ENCODE assay signal across 8 cellular contexts in the genomic region with DNA sequence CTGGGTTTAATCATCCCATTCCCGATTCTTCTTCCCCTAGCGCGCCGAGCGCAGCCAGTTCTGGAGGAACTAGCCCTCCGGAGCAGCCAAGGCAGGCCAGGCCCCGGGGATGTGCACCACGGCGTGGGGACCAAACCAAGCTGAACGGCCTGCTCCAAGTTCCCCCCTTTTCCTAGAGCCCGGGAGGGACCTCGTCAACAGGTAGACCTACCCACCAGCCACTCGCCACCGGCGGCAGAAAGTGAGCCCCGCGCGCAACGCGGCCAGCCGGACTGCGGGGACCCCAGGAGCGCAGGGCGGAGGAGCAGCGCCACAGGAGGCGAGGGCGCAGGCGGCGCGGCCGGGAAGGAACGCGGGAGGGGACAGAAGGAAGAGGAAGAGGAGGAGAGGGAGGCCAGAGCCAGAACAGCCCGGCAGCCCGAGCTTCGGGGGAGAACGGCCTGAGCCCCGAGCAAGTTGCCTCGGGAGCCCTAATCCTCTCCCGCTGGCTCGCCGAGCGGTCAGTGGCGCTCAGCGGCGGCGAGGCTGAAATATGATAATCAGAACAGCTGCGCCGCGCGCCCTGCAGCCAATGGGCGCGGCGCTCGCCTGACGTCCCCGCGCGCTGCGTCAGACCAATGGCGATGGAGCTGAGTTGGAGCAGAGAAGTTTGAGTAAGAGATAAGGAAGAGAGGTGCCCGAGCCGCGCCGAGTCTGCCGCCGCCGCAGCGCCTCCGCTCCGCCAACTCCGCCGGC. TPM values are rescaled to one million over a fixed set of nuclear protein-coding genes. Genes with fewer than 3 reads are reported as not detected.
DNase-seq lines count a peak whose midpoint lies in the region; ATAC-seq and TF ChIP-seq lines count a peak whose summit lies in the region.

Gene ISL1 (plus strand): TSS at position 690 of the 735 bp plus-strand sequence. CDS start 224 bp downstream, outside the sequence.

- no peaks in the 10 kb centered on the region for H3K79me1 ChIP-seq in neuronal stem cell (ENCODE audit: low read depth, low read length)

- no peak within 1 kb of the TSS for H3K4ac ChIP-seq in neuronal stem cell (ENCODE audit: low read length)

- H3K36me3 ChIP-seq in HUES48 (ENCODE audit: control insufficient read depth, insufficient read depth, low read length) (no peaks in the 10 kb centered on the region), SJCRH30 (no peaks in the 10 kb centered on the region), neuronal stem cell (replicated peaks in 1 of 2; ENCODE audit: control insufficient read depth in 2 of 2, insufficient read depth in 2 of 2, low read length in 2 of 2) (no peaks in the 10 kb centered on the region)

- peak within 1 kb of the TSS; percentile 99 for H3K4me2 ChIP-seq in neuronal stem cell (ENCODE audit: insufficient read depth, low read length, poor library complexity, severe bottlenecking)

- TF ChIP-seq CTCF in fibroblast of mammary gland (conservative IDR thresholded peaks at IDR 0.05; ENCODE audit: control insufficient read depth, insufficient read depth, low read depth, low read length): no peak

- H3K9me3 ChIP-seq in HUES48 (ENCODE audit: control insufficient read depth, insufficient read depth, low read length): no peaks in the 10 kb centered on the region
- H3K9me3 ChIP-seq in SJCRH30 (replicated peaks): no peaks in the 10 kb centered on the region
- H3K9me3 ChIP-seq in neuronal stem cell (replicated peaks in 1 of 2; ENCODE audit: control insufficient read depth in 2 of 2, insufficient read depth in 1 of 2, low read depth in 1 of 2, low read length in 2 of 2): peaks cover 0 to 4% of the 10 kb centered on the region in 2 donors

- no peak within 1 kb of the TSS for H2BK5ac ChIP-seq in neuronal stem cell (ENCODE audit: low read length)

- H2BK15ac ChIP-seq in neuronal stem cell (ENCODE audit: low read length): peak within 1 kb of the TSS; percentile 11

- no peak within 1 kb of the TSS for H4K91ac ChIP-seq in neuronal stem cell (ENCODE audit: low read depth, low read length, poor library complexity)

- no peak for ATAC-seq in GM18873 (IDR thresholded peaks at IDR 0.05; ENCODE audit: low FRiP score, unreplicated experiment)

- H2BK120ac ChIP-seq in neuronal stem cell (ENCODE audit: low read depth, low read length): no peak within 1 kb of the TSS

- H3K14ac ChIP-seq in neuronal stem cell (ENCODE audit: low read length): no peak within 1 kb of the TSS

- H3K27ac ChIP-seq in HUES48 (ENCODE audit: low read depth, low read length) (peak within 1 kb of the TSS; percentile 17), SJCRH30 (peak within 1 kb of the TSS; percentile 64), neuronal stem cell (replicated peaks; ENCODE audit: low read length) (no peak within 1 kb of the TSS)

- H3K4me3 ChIP-seq in HUES48 (ENCODE audit: low read depth, low read length): peak within 1 kb of the TSS; percentile 67
- peak within 1 kb of the TSS; percentile 69 for H3K4me3 ChIP-seq in SJCRH30
- peak within 1 kb of the TSS; percentile 31 for H3K4me3 ChIP-seq in fibroblast of mammary gland (ENCODE audit: control insufficient read depth, low read depth, low read length)
- peak within 1 kb of the TSS; percentile 60 to 85 for H3K4me3 ChIP-seq in neuronal stem cell (ENCODE audit: low read length in 2 of 2)

- peak within 1 kb of the TSS; percentile 99 for H2AFZ ChIP-seq in neuronal stem cell (ENCODE audit: low read length)

- peak within 1 kb of the TSS; percentile 76 for H4K8ac ChIP-seq in neuronal stem cell (ENCODE audit: low read depth, low read length)

- DNase-seq in Caki2 (ENCODE audit: low read depth) (peak; percentile 85), SJCRH30 (peak; percentile 89 to 93), fibroblast of mammary gland (ENCODE audit: low read depth) (peak; percentile 67), neuronal stem cell (ENCODE audit: low spot score) (peak; percentile 91), CD1c-positive myeloid dendritic cell (ENCODE audit: extremely low spot score) (no peak)
- no peak for DNase-seq in NK-92 treated with Interleukin-12 subunit alpha and Interleukin-12 subunit beta, amount 100 ng/mL, for 24 hours (lab: John Stamatoyannopoulos, UW)

- no peak within 1 kb of the TSS for H3K9ac ChIP-seq in HUES48 (ENCODE audit: low read depth, low read length)
- peak within 1 kb of the TSS; percentile 75 for H3K9ac ChIP-seq in neuronal stem cell (ENCODE audit: low read depth, low read length, poor library complexity)

- no peak within 1 kb of the TSS for H2AK5ac ChIP-seq in neuronal stem cell (ENCODE audit: low read depth, low read length)

- H2BK12ac ChIP-seq in neuronal stem cell (ENCODE audit: low read length): no peak within 1 kb of the TSS

- H3K27me3 ChIP-seq in HUES48 (ENCODE audit: control insufficient read depth, insufficient read depth, low read length) (peaks cover 98% of the 10 kb centered on the region), SJCRH30 (no peaks in the 10 kb centered on the region), neuronal stem cell (ENCODE audit: control insufficient read depth in 3 of 3, insufficient read depth in 3 of 3, low read depth in 1 of 3, low read length in 3 of 3) (peaks cover 23 to 98% (median 79%) of the 10 kb centered on the region in 3 experiments)

- H3K23ac ChIP-seq in neuronal stem cell (ENCODE audit: low read depth, low read length, poor library complexity): peak within 1 kb of the TSS; percentile 27

- in situ Hi-C loops in Caki2 (cut with HindIII; ENCODE audit: low pct_unique_long_range_greater_than_20kb, low sequenced_read_pairs): no loop called here

- H3K18ac ChIP-seq in neuronal stem cell (ENCODE audit: low read length): peak within 1 kb of the TSS; percentile 89

- H3K4me1 ChIP-seq in HUES48 (ENCODE audit: control insufficient read depth, insufficient read depth, low read length): peaks cover 85% of the 10 kb centered on the region
- peaks cover 4% of the 10 kb centered on the region for H3K4me1 ChIP-seq in SJCRH30
- H3K4me1 ChIP-seq in neuronal stem cell (ENCODE audit: control insufficient read depth in 2 of 2, insufficient read depth in 1 of 2, low read depth in 1 of 2, low read length in 2 of 2): peaks cover 3 to 17% of the 10 kb centered on the region in 2 donors

- WGBS in neuronal stem cell (ENCODE audit: extremely low coverage in 2 of 2, insufficient read length in 2 of 2, insufficient replicate concordance in 1 of 2), 2 donors: no CpG with 5 or more reads among the region's 73 CpGs

RNA-seq across cellular contexts. Expression of gene ISL1, which starts in this region (rescaled TPM):
- total RNA-seq in Caki2 (2014; rRNA removed; shearing (Covaris generic); ENCODE audit: low replicate concordance): 1.6 and 2.8 TPM in 2 replicates
- total RNA-seq in SJCRH30 (2014; rRNA removed; shearing (Covaris generic)): 2.5 and 2.8 TPM in 2 replicates
- polyA plus RNA-seq in neuronal stem cell (2013, experiment 1 of 2): not detected
- polyA plus RNA-seq in neuronal stem cell (2013, experiment 2 of 2): not detected

Comparison
In these comparisons a context has a peak if more than half of its experiments do, and no peak if none do; other contexts are left out.
1. DNase-seq: peak in Caki2 (single experiment), SJCRH30 (2 of 2), fibroblast of mammary gland (single experiment) and neuronal stem cell (single experiment); none in CD1c-positive myeloid dendritic cell (single experiment) and NK-92 treated with Interleukin-12 subunit alpha and Interleukin-12 subunit beta, amount 100 ng/mL, for 24 hours (single experiment).
2. Peak in every context shown above with its lines, with median percentiles within 50 percentile points of each other: H3K4me3 ChIP-seq.